Comparison of ENCODE assay signal across 1 cellular context in genomic region chr11:12871788-12872321, GRCh38.
TF ChIP-seq lines count a peak whose summit lies in the region.

No MANE protein-coding gene starts in this region.

TF ChIP-seq in WTC11, 78 proteins besides CTCF, POLR2A, EP300 and RAD21 (continued from another document):
- no peak for TF ChIP-seq STAT6 (CRISPR knock-in tag; conservative IDR thresholded peaks at IDR 0.05; ENCODE audit: low read depth)
- no peak for TF ChIP-seq CDX4 (CRISPR knock-in tag; IDR thresholded peaks at IDR 0.05; ENCODE audit: borderline replicate concordance)
- TF ChIP-seq OVOL2 (CRISPR knock-in tag; IDR thresholded peaks at IDR 0.05; ENCODE audit: borderline replicate concordance), result no peak
- no peak for TF ChIP-seq FOXP4 (CRISPR knock-in tag; IDR thresholded peaks at IDR 0.05)
- no peak for TF ChIP-seq ATF2 (CRISPR knock-in tag; IDR thresholded peaks at IDR 0.05; ENCODE audit: borderline replicate concordance, low read depth)
- no peak for TF ChIP-seq NFATC4 (CRISPR knock-in tag; IDR thresholded peaks at IDR 0.05)
